1 cellular context compared by ENCODE assay signal in genomic region chr5:75681125-75681830, GRCh38.
TF ChIP-seq lines count a peak whose summit lies in the region.

No MANE protein-coding gene starts in this region.

TF ChIP-seq in endothelial cell of umbilical vein, 7 proteins besides CTCF, POLR2A, EP300 and RAD21 (continued from another document):
- TF ChIP-seq MAX (IDR thresholded peaks at IDR 0.05; ENCODE audit: insufficient read depth, insufficient read length) (no peak), GATA2 (IDR thresholded peaks at IDR 0.05; ENCODE audit: insufficient read depth, insufficient read length, low read depth, low read length) (no peak)
TF ChIP-seq in endothelial cell of umbilical vein: peak in this region for 0.
